1 cellular context compared by ENCODE assay signal in genomic region chr1:168442931-168443330, GRCh38.
TF ChIP-seq lines count a peak whose summit lies in the region.

No MANE protein-coding gene starts in this region.

TF ChIP-seq in GM12878, 131 proteins besides CTCF, POLR2A, EP300 and RAD21:
- TF ChIP-seq CUX1 (IDR thresholded peaks at IDR 0.05; ENCODE audit: insufficient replicate concordance, low read depth, low read length) = no peak
- TF ChIP-seq SP1 (IDR thresholded peaks at IDR 0.05; ENCODE audit: low read depth, low read length) = no peak
- no peak for TF ChIP-seq EED (IDR thresholded peaks at IDR 0.05; ENCODE audit: low read depth)
- no peak for TF ChIP-seq SRF (IDR thresholded peaks at IDR 0.05; ENCODE audit: low read depth in 2 of 2, low read length in 2 of 2)
- TF ChIP-seq, protein P1, sequence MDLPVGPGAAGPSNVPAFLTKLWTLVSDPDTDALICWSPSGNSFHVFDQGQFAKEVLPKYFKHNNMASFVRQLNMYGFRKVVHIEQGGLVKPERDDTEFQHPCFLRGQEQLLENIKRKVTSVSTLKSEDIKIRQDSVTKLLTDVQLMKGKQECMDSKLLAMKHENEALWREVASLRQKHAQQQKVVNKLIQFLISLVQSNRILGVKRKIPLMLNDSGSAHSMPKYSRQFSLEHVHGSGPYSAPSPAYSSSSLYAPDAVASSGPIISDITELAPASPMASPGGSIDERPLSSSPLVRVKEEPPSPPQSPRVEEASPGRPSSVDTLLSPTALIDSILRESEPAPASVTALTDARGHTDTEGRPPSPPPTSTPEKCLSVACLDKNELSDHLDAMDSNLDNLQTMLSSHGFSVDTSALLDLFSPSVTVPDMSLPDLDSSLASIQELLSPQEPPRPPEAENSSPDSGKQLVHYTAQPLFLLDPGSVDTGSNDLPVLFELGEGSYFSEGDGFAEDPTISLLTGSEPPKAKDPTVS (IDR thresholded peaks at IDR 0.05; ENCODE audit: low read depth, low read length) = no peak
- no peak for TF ChIP-seq ATF7 (IDR thresholded peaks at IDR 0.05; ENCODE audit: low read depth)
- TF ChIP-seq RELA (IDR thresholded peaks at IDR 0.05; ENCODE audit: borderline replicate concordance, partially characterized antibody) = no peak
- TF ChIP-seq BACH1 (IDR thresholded peaks at IDR 0.05; ENCODE audit: borderline replicate concordance) = no peak
